Comparison of ENCODE assay signal across 8 cellular contexts in the genomic region with DNA sequence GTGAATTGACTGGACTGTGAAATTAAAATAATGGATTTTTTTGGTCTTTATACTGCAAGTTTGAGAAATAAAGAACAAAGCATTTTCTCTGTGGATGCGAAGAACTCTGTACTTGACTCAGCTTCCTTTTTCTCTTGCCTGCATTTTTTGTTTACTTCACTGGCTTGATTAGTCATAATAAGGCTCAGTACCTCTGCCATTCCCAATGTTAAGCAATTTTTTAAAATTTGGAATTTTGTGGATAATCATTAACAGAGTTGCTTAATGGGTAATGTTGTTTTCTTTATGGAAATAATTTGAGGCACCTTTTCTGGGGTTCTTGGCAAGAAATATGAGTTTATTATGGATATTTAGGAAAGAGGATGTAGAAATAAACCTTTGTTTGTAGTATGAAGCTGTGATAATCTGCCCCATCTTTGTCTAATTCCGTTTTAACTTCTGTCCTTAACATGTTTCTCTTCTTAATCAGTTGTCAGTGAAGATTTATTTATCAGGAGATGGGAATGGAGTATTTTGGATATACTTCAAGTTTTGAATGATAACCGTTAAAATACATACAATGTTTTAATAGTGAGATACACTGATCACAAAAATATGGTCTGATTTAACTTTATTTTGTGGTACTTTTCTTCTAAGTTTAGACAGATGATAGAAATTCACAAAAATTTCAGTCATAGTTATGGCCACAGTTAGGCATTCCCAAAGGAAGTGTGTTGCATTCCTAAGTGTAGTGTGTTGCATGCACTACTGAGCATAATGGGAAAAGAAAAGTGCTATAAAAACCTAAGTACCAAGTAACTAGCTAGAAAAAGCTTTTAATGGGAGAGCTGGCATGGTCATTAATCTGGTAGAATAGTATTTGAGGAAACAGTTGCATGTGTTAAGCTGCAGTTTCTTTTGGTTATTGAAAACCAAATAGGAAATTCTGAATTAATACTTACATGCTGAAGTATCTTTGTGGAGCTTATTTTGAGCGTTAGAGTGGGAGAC. TPM values are rescaled to one million over a fixed set of nuclear protein-coding genes. Genes with fewer than 3 reads are reported as not detected.
DNase-seq lines count a peak whose midpoint lies in the region; ATAC-seq and TF ChIP-seq lines count a peak whose summit lies in the region.

No MANE protein-coding gene starts in this region.

- H3K27ac ChIP-seq in effector memory CD4-positive, alpha-beta T cell (ENCODE audit: insufficient read depth, low read length, poor library complexity, severe bottlenecking), result peak overlapping the region; percentile 3
- peak overlapping the region; percentile 86 for H3K27ac ChIP-seq in osteoblast (ENCODE audit: low read depth, low read length)

- no peaks in the 10 kb centered on the region for H3K27me3 ChIP-seq in effector memory CD4-positive, alpha-beta T cell (replicated peaks; ENCODE audit: control insufficient read depth, insufficient read depth, low read length, poor library complexity, severe bottlenecking)
- no peaks in the 10 kb centered on the region for H3K27me3 ChIP-seq in osteoblast (ENCODE audit: insufficient read depth, low read length)

- H3K4me2 ChIP-seq in osteoblast (ENCODE audit: insufficient read depth, low read length), result peak overlapping the region; percentile 73

- DNase-seq in ELR (ENCODE audit: low read depth) (peak; percentile 84), NCI-H69 (lab: John Stamatoyannopoulos, UW) (peak; percentile 21), osteoblast (ENCODE audit: insufficient read length, low spot score, missing footprints) (peak; percentile 68), iPS-NIHi7 (ENCODE audit: extremely low spot score) (no peak), occipital lobe (lab: John Stamatoyannopoulos, UW) (no peak)
- DNase-seq in effector memory CD4-positive, alpha-beta T cell, result no peak

- peaks cover 20% of the 10 kb centered on the region for H3K4me1 ChIP-seq in effector memory CD4-positive, alpha-beta T cell (ENCODE audit: control insufficient read depth, insufficient read depth, low read length, poor library complexity, severe bottlenecking)
- peaks cover 36% of the 10 kb centered on the region for H3K4me1 ChIP-seq in osteoblast (ENCODE audit: insufficient read depth, low read length)

- H3K9me3 ChIP-seq in effector memory CD4-positive, alpha-beta T cell (ENCODE audit: control insufficient read depth, low read length), result no peaks in the 10 kb centered on the region
- no peaks in the 10 kb centered on the region for H3K9me3 ChIP-seq in osteoblast (ENCODE audit: low read depth, low read length)

- TF ChIP-seq CTCF in osteoblast (IDR thresholded peaks at IDR 0.05; ENCODE audit: extremely low read depth, low read depth, low read length), result no peak

- H2AFZ ChIP-seq in osteoblast (ENCODE audit: low read length), result no peak overlapping the region

- peak overlapping the region; percentile 47 for H3K4me3 ChIP-seq in effector memory CD4-positive, alpha-beta T cell (ENCODE audit: insufficient read depth, low read depth, low read length, poor library complexity, severe bottlenecking)
- peak overlapping the region; percentile 53 for H3K4me3 ChIP-seq in osteoblast (ENCODE audit: insufficient read depth, low read length)

- peaks cover 95% of the 10 kb centered on the region for H3K79me2 ChIP-seq in osteoblast (ENCODE audit: insufficient read depth, low read length)

- ATAC-seq in HG02610 (IDR thresholded peaks at IDR 0.05; ENCODE audit: unreplicated experiment) (no peak), HG03175 (IDR thresholded peaks at IDR 0.05; ENCODE audit: unreplicated experiment) (no peak)

- H4K20me1 ChIP-seq in osteoblast (ENCODE audit: insufficient read depth, low read length), result peaks cover 35% of the 10 kb centered on the region

- no peaks in the 10 kb centered on the region for H3K36me3 ChIP-seq in effector memory CD4-positive, alpha-beta T cell (ENCODE audit: control insufficient read depth, insufficient read depth, low read length)
- H3K36me3 ChIP-seq in osteoblast (ENCODE audit: insufficient read depth, low read length), result no peaks in the 10 kb centered on the region

RNA-seq across cellular contexts. Expression of a gene that starts 27.7 kb away (rescaled TPM):
- total RNA-seq in osteoblast (110 and 127 TPM in 2 replicates), occipital lobe (84.2 TPM)

Comparison
In these comparisons a context has a peak if more than half of its experiments do, and no peak if none do; other contexts are left out.
1. DNase-seq: peak in ELR (single experiment), NCI-H69 (single experiment) and osteoblast (single experiment); none in effector memory CD4-positive, alpha-beta T cell (0 of 3), iPS-NIHi7 (single experiment) and occipital lobe (single experiment).